In the genomic region with DNA sequence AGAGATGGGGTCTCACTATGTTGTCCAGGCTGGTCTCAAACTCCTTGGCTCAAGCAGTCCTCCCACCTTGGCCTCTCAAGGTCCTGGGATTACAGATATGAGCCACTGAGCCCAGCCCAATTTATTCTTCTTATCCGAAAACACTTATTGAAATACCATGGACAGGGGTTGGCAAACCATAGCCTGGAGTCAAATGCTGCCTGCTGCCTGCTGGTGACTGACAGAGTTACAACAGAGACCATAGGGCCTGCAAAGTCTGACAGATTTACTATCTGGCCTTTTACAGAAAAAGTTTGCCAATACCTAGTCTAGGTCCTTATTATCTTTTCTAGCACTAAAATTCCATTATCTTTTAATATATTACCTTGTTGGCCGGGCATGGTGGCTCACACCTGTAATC, we compare ENCODE assay signal across 20 cellular contexts.
DNase-seq lines count a peak whose midpoint lies in the region; ATAC-seq and TF ChIP-seq lines count a peak whose summit lies in the region.
"Had no signal": no experiment of that assay in that cellular context is flagged by ENCODE, and none has a peak within 500 bp of the region (broad histone marks: within the 10 kb centered on the region; RNA-seq: fewer than 3 reads in every experiment).

No MANE protein-coding gene starts in this region.

- CTCF ChIA-PET in SK-N-SH (lab: Yijun Ruan, JAX): interaction anchor here (4.3 kb wide), 1 partner anchor 8 kb away, joined by 15 read pairs; no protein-coding TSS in a partner anchor

- TF ChIP-seq CTCF in SK-N-SH (IDR thresholded peaks at IDR 0.05): no peak
- peak; percentile 29 for TF ChIP-seq CTCF in choroid plexus epithelial cell (conservative IDR thresholded peaks at IDR 0.05; ENCODE audit: low read depth, low read length)

- H3K4me2 ChIP-seq in SK-N-SH: no peak overlapping the region

- no peak for TF ChIP-seq EP300 in SK-N-SH (IDR thresholded peaks at IDR 0.05; ENCODE audit: borderline replicate concordance in 1 of 2, low read depth in 1 of 2, low read length in 1 of 2)

- ATAC-seq in SK-N-SH treated with all-trans-retinoic acid at 6 μM for 48 hours: no peak
- ATAC-seq: Right ventricle myocardium inferior, T-cell had no signal

- intact Hi-C loops in head of caudate nucleus (cut with DNase I): no loop called here

- no peak overlapping the region for H3K4me3 ChIP-seq in SK-N-SH (ENCODE audit: low read depth in 2 of 2, low read length in 1 of 2)
- H3K4me3 ChIP-seq in choroid plexus epithelial cell (ENCODE audit: low read depth, low read length): no peak overlapping the region

- DNase-seq in SK-N-SH (no peak), LHCN-M2 (ENCODE audit: low read depth) (peak; percentile 15), choroid plexus epithelial cell (ENCODE audit: low read depth) (peak; percentile 26), NCI-H82 (lab: John Stamatoyannopoulos, UW) (no peak), NCI-H2227 (lab: John Stamatoyannopoulos, UW; ENCODE audit: unreplicated experiment) (no peak), head of caudate nucleus (no peak)
- DNase-seq in activated CD4-positive, alpha-beta T cell treated with anti-CD3 and anti-CD28 coated beads, Interleukin-2, amount 50 U/mL, for 1 hour: no peak
- DNase-seq: Caco-2; CD4-positive, alpha-beta T cell; GF-D8; GOT3; NCI-H1092 treated with DMSO at 0.1 percent for 48 hours; NCI-H146; NCI-H2081; NCI-H2171 treated with DMSO at 0.1 percent for 48 hours; NK-92 treated with Interleukin-12 subunit alpha and Interleukin-12 subunit beta, amount 100 ng/mL, for 24 hours; T-cell had no signal

- no peak for TF ChIP-seq RAD21 in SK-N-SH (IDR thresholded peaks at IDR 0.05; ENCODE audit: low read length)

- peaks cover 4% of the 10 kb centered on the region; the same call in 1 of the 2 replicates for H3K27me3 ChIP-seq in SK-N-SH (ENCODE audit: insufficient read depth)

- H4K20me1 ChIP-seq in SK-N-SH (ENCODE audit: insufficient read depth): no peaks in the 10 kb centered on the region

- H3K79me2 ChIP-seq in SK-N-SH (ENCODE audit: insufficient read depth): no peaks in the 10 kb centered on the region

- H3K27ac ChIP-seq in SK-N-SH (ENCODE audit: low read depth in 2 of 2, low read length in 1 of 2): no peak overlapping the region
- H3K27ac ChIP-seq: 22Rv1 had no signal

- 65% methylated on average over 2 of the region's 2 CpGs for WGBS in SK-N-SH (ENCODE audit: low lambda C conversion rate)

- H3K9ac ChIP-seq in SK-N-SH: no peak overlapping the region

- POLR2A ChIA-PET in SK-N-SH (lab: Yijun Ruan, JAX): no interaction called here

- no peaks in the 10 kb centered on the region for H3F3A ChIP-seq in SK-N-SH (replicated peaks; ENCODE audit: insufficient read depth)

- no peaks in the 10 kb centered on the region for H3K4me1 ChIP-seq in SK-N-SH (ENCODE audit: control insufficient read depth in 1 of 2, insufficient read depth in 2 of 2, low read depth in 1 of 2, low read length in 1 of 2)
- H3K4me1 ChIP-seq: Caco-2 had no signal

- H3K9me2 ChIP-seq in SK-N-SH: no peaks in the 10 kb centered on the region

- no peak overlapping the region for H2AFZ ChIP-seq in SK-N-SH (ENCODE audit: low read depth)

- no peaks in the 10 kb centered on the region for H3K36me3 ChIP-seq in SK-N-SH (replicated peaks in 1 of 2; ENCODE audit: control insufficient read depth in 1 of 2, insufficient read depth in 2 of 2, low read length in 1 of 2)

- H3K9me3 ChIP-seq in SK-N-SH: no peaks in the 10 kb centered on the region
- H3K9me3 ChIP-seq: Caco-2 had no signal

TF ChIP-seq in SK-N-SH, 30 proteins besides CTCF, POLR2A, EP300 and RAD21:
- TF ChIP-seq, protein P1, sequence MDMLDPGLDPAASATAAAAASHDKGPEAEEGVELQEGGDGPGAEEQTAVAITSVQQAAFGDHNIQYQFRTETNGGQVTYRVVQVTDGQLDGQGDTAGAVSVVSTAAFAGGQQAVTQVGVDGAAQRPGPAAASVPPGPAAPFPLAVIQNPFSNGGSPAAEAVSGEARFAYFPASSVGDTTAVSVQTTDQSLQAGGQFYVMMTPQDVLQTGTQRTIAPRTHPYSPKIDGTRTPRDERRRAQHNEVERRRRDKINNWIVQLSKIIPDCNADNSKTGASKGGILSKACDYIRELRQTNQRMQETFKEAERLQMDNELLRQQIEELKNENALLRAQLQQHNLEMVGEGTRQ (IDR thresholded peaks at IDR 0.05; ENCODE audit: borderline replicate concordance, low read depth, low read length): no peak
- peak; percentile 83 for TF ChIP-seq REST (IDR thresholded peaks at IDR 0.05; ENCODE audit: low read depth, low read length)

TF ChIP-seq in SK-N-SH treated with all-trans-retinoic acid at 6 μM for 48 hours, 23 proteins besides CTCF, POLR2A, EP300 and RAD21 (continues in another document):
- no peak for TF ChIP-seq ESRRG (CRISPR knock-in tag; IDR thresholded peaks at IDR 0.05)
- no peak for TF ChIP-seq TSHZ2 (CRISPR knock-in tag; IDR thresholded peaks at IDR 0.05)
- TF ChIP-seq ZFP30 (CRISPR knock-in tag; IDR thresholded peaks at IDR 0.05): no peak
- TF ChIP-seq GLIS3 (CRISPR knock-in tag; IDR thresholded peaks at IDR 0.05): no peak
- TF ChIP-seq PATZ1 (CRISPR knock-in tag; IDR thresholded peaks at IDR 0.05; ENCODE audit: borderline replicate concordance): no peak
- TF ChIP-seq ISL1 (CRISPR knock-in tag; IDR thresholded peaks at IDR 0.05): no peak
- TF ChIP-seq TOX (CRISPR knock-in tag; IDR thresholded peaks at IDR 0.05; ENCODE audit: borderline replicate concordance): no peak
- TF ChIP-seq RARB (CRISPR knock-in tag; IDR thresholded peaks at IDR 0.05): no peak
- TF ChIP-seq SNAI2 (CRISPR knock-in tag; IDR thresholded peaks at IDR 0.05): no peak
- TF ChIP-seq, protein P2, sequence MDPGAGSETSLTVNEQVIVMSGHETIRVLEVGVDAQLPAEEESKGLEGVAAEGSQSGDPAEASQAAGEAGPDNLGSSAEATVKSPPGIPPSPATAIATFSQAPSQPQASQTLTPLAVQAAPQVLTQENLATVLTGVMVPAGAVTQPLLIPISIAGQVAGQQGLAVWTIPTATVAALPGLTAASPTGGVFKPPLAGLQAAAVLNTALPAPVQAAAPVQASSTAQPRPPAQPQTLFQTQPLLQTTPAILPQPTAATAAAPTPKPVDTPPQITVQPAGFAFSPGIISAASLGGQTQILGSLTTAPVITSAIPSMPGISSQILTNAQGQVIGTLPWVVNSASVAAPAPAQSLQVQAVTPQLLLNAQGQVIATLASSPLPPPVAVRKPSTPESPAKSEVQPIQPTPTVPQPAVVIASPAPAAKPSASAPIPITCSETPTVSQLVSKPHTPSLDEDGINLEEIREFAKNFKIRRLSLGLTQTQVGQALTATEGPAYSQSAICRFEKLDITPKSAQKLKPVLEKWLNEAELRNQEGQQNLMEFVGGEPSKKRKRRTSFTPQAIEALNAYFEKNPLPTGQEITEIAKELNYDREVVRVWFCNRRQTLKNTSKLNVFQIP (CRISPR knock-in tag; IDR thresholded peaks at IDR 0.05; ENCODE audit: borderline replicate concordance, low read depth): no peak
- no peak for TF ChIP-seq ARNTL (CRISPR knock-in tag; IDR thresholded peaks at IDR 0.05; ENCODE audit: borderline replicate concordance, low read depth)
- TF ChIP-seq BACH2 (CRISPR knock-in tag; IDR thresholded peaks at IDR 0.05; ENCODE audit: borderline replicate concordance): no peak

Comparison
In these comparisons a context has a peak if more than half of its experiments do, and no peak if none do; other contexts are left out.
1. DNase-seq: peak in LHCN-M2 (single experiment) and choroid plexus epithelial cell (single experiment); none in SK-N-SH (single experiment), NCI-H82 (single experiment), activated CD4-positive, alpha-beta T cell treated with anti-CD3 and anti-CD28 coated beads, Interleukin-2, amount 50 U/mL, for 1 hour (single experiment), NCI-H2227 (single experiment) and head of caudate nucleus (0 of 42).